In the genomic region with DNA sequence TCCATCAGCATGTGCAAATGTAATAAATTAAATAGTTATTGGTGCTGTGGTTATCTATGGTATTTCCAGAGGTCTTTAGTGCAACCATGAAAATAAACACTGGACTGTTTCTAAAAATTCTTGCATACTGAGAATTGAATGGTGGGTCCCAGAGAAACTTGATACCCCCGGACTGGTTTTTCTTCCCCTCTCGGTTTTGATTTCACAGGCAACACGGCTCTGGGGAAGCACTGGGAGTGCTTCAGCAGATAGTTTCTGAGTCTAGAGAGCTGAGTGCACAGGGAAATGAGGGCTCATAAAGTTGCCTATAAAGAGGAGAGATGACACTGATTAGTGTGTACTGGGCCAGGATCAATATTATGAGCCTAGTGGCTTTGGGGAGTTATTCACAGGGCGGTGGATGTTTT, we compare ENCODE assay signal across 1 cellular context.
TF ChIP-seq lines count a peak whose summit lies in the region.

No MANE protein-coding gene starts in this region.

TF ChIP-seq in GM12878, 131 proteins besides CTCF, POLR2A, EP300 and RAD21 (continued from another document):
- TF ChIP-seq, protein P1, sequence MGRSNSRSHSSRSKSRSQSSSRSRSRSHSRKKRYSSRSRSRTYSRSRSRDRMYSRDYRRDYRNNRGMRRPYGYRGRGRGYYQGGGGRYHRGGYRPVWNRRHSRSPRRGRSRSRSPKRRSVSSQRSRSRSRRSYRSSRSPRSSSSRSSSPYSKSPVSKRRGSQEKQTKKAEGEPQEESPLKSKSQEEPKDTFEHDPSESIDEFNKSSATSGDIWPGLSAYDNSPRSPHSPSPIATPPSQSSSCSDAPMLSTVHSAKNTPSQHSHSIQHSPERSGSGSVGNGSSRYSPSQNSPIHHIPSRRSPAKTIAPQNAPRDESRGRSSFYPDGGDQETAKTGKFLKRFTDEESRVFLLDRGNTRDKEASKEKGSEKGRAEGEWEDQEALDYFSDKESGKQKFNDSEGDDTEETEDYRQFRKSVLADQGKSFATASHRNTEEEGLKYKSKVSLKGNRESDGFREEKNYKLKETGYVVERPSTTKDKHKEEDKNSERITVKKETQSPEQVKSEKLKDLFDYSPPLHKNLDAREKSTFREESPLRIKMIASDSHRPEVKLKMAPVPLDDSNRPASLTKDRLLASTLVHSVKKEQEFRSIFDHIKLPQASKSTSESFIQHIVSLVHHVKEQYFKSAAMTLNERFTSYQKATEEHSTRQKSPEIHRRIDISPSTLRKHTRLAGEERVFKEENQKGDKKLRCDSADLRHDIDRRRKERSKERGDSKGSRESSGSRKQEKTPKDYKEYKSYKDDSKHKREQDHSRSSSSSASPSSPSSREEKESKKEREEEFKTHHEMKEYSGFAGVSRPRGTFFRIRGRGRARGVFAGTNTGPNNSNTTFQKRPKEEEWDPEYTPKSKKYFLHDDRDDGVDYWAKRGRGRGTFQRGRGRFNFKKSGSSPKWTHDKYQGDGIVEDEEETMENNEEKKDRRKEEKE (IDR thresholded peaks at IDR 0.05), result no peak
- TF ChIP-seq RUNX3 (IDR thresholded peaks at IDR 0.05; ENCODE audit: low read length) (peak; percentile 48), NFIC (IDR thresholded peaks at IDR 0.05; ENCODE audit: low read depth, low read length) (peak; percentile 40; the same call in 1 of the 2 replicates), MXI1 (IDR thresholded peaks at IDR 0.05; ENCODE audit: low read depth, low read length) (no peak), LARP7 (IDR thresholded peaks at IDR 0.05) (no peak), SUPT20H (IDR thresholded peaks at IDR 0.05; ENCODE audit: borderline replicate concordance, control insufficient read depth, low read depth, low read length) (no peak), STAT1 (conservative IDR thresholded peaks at IDR 0.05) (no peak), CBX3 (IDR thresholded peaks at IDR 0.05; ENCODE audit: borderline replicate concordance, low read depth) (no peak), SIX5 (IDR thresholded peaks at IDR 0.05; ENCODE audit: low read depth, low read length, severe bottlenecking) (peak; percentile 18), TBL1XR1 (IDR thresholded peaks at IDR 0.05; ENCODE audit: low read depth, low read length) (no peak), ZSCAN29 (IDR thresholded peaks at IDR 0.05) (no peak), GABPA (IDR thresholded peaks at IDR 0.05; ENCODE audit: low read depth) (no peak), BACH1 (IDR thresholded peaks at IDR 0.05; ENCODE audit: borderline replicate concordance) (no peak)
- TF ChIP-seq, protein P2, sequence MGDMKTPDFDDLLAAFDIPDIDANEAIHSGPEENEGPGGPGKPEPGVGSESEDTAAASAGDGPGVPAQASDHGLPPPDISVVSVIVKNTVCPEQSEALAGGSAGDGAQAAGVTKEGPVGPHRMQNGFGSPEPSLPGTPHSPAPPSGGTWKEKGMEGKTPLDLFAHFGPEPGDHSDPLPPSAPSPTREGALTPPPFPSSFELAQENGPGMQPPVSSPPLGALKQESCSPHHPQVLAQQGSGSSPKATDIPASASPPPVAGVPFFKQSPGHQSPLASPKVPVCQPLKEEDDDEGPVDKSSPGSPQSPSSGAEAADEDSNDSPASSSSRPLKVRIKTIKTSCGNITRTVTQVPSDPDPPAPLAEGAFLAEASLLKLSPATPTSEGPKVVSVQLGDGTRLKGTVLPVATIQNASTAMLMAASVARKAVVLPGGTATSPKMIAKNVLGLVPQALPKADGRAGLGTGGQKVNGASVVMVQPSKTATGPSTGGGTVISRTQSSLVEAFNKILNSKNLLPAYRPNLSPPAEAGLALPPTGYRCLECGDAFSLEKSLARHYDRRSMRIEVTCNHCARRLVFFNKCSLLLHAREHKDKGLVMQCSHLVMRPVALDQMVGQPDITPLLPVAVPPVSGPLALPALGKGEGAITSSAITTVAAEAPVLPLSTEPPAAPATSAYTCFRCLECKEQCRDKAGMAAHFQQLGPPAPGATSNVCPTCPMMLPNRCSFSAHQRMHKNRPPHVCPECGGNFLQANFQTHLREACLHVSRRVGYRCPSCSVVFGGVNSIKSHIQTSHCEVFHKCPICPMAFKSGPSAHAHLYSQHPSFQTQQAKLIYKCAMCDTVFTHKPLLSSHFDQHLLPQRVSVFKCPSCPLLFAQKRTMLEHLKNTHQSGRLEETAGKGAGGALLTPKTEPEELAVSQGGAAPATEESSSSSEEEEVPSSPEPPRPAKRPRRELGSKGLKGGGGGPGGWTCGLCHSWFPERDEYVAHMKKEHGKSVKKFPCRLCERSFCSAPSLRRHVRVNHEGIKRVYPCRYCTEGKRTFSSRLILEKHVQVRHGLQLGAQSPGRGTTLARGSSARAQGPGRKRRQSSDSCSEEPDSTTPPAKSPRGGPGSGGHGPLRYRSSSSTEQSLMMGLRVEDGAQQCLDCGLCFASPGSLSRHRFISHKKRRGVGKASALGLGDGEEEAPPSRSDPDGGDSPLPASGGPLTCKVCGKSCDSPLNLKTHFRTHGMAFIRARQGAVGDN (IDR thresholded peaks at IDR 0.05), result no peak
- TF ChIP-seq, protein P3, sequence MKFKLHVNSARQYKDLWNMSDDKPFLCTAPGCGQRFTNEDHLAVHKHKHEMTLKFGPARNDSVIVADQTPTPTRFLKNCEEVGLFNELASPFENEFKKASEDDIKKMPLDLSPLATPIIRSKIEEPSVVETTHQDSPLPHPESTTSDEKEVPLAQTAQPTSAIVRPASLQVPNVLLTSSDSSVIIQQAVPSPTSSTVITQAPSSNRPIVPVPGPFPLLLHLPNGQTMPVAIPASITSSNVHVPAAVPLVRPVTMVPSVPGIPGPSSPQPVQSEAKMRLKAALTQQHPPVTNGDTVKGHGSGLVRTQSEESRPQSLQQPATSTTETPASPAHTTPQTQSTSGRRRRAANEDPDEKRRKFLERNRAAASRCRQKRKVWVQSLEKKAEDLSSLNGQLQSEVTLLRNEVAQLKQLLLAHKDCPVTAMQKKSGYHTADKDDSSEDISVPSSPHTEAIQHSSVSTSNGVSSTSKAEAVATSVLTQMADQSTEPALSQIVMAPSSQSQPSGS (IDR thresholded peaks at IDR 0.05; ENCODE audit: low read length), result no peak
TF ChIP-seq in GM12878: peak in this region for 6.
